1 cellular context compared by ENCODE assay signal in genomic region chr20:63537525-63538203, GRCh38.
TF ChIP-seq lines count a peak whose summit lies in the region.

No MANE protein-coding gene starts in this region.

TF ChIP-seq in endothelial cell of umbilical vein, 7 proteins besides CTCF, POLR2A, EP300 and RAD21:
- TF ChIP-seq MYC (IDR thresholded peaks at IDR 0.05; ENCODE audit: low read depth, low read length), result no peak
- TF ChIP-seq EZH2 (IDR thresholded peaks at IDR 0.05; ENCODE audit: borderline replicate concordance, low read depth, low read length, severe bottlenecking), result no peak
- TF ChIP-seq MAX (IDR thresholded peaks at IDR 0.05; ENCODE audit: insufficient read depth, insufficient read length), result no peak
- peak; percentile 52 for TF ChIP-seq POLR2AphosphoS5 (IDR thresholded peaks at IDR 0.05; ENCODE audit: insufficient read depth, low read depth, low read length)
- no peak for TF ChIP-seq JUN (IDR thresholded peaks at IDR 0.05; ENCODE audit: borderline replicate concordance, insufficient read depth, insufficient read length, low read depth)
- TF ChIP-seq FOS (IDR thresholded peaks at IDR 0.05; ENCODE audit: borderline replicate concordance, insufficient read depth, low read length), result no peak
- TF ChIP-seq GATA2 (IDR thresholded peaks at IDR 0.05; ENCODE audit: insufficient read depth, insufficient read length, low read depth, low read length), result no peak
